In the genomic region with DNA sequence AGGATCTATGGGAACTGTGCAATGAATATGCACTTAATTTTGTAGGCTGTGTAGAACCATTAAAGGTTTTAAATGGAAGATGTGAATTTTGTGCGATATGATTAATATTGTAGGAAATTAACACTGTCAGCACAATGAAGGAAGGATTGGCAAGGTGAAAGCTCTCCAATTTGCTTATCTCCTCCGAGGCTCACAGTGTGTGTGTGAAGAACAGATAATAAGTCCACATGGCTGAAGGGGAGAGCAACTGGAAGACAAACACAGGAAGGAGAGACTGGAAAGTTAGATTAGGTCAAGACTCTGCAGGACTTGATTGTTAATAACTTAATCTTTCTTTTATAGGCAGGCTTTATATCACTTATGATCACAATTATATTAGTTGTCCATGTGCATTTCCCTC, we compare ENCODE assay signal across 20 cellular contexts.
DNase-seq lines count a peak whose midpoint lies in the region; ATAC-seq, FAIRE-seq and TF ChIP-seq lines count a peak whose summit lies in the region.
"Had no signal": no experiment of that assay in that cellular context is flagged by ENCODE, and none has a peak within 500 bp of the region (broad histone marks: within the 10 kb centered on the region; RNA-seq: fewer than 3 reads in every experiment).

No MANE protein-coding gene starts in this region.

- H3K4me1 ChIP-seq in K562 (replicated peaks in 1 of 2; ENCODE audit: control insufficient read depth in 2 of 2, insufficient read depth in 2 of 2, low read length in 2 of 2) (peaks cover 0 to 3% of the 10 kb centered on the region in 2 experiments; a peak in 1 of 5 replicates), osteoblast (ENCODE audit: insufficient read depth, low read length) (no peaks in the 10 kb centered on the region)
- H3K4me1 ChIP-seq: SJCRH30 had no signal

- H3K79me2 ChIP-seq in K562 (ENCODE audit: control insufficient read depth, insufficient read depth, low read length): no peaks in the 10 kb centered on the region
- no peaks in the 10 kb centered on the region for H3K79me2 ChIP-seq in osteoblast (ENCODE audit: insufficient read depth, low read length)

- H3K36me3 ChIP-seq in K562 (ENCODE audit: control insufficient read depth, insufficient read depth, low read length): no peaks in the 10 kb centered on the region
- no peaks in the 10 kb centered on the region for H3K36me3 ChIP-seq in osteoblast (ENCODE audit: insufficient read depth, low read length)
- H3K36me3 ChIP-seq: SJCRH30 had no signal

- no peak overlapping the region for H3K4me3 Mint-ChIP-seq in natural killer cell treated with Interleukin-12 subunit alpha and Interleukin-12 subunit beta and Interleukin-15 and Interleukin-18, amount 100 ng/mL, for 72 hours
- H3K4me3 Mint-ChIP-seq: CD8-positive, alpha-beta memory T cell; T-cell had no signal

- no peak overlapping the region for H3K27ac Mint-ChIP-seq in natural killer cell treated with Interleukin-12 subunit alpha and Interleukin-12 subunit beta and Interleukin-15 and Interleukin-18, amount 100 ng/mL, for 72 hours
- H3K27ac Mint-ChIP-seq: CD8-positive, alpha-beta memory T cell; T-cell had no signal

- POLR2A ChIA-PET in K562 (lab: Yijun Ruan, JAX): interaction anchor here (1.1 to 1.4 kb wide), 2 partner anchors 8 to 51 kb away, joined by 3 read pairs; no protein-coding TSS in a partner anchor

- H3K9ac ChIP-seq in K562 (ENCODE audit: insufficient read depth in 1 of 2, low read depth in 2 of 2, low read length in 2 of 2): no peak overlapping the region

- CTCF ChIA-PET in K562 (lab: Yijun Ruan, JAX; ENCODE audit: low intra/inter-chr PET ratio): no interaction called here

- DNase-seq in NCI-H748 (lab: John Stamatoyannopoulos, UW; ENCODE audit: unreplicated experiment): peak; percentile 6
- DNase-seq in NCI-H748 treated with DMSO at 0.1 percent for 48 hours (lab: John Stamatoyannopoulos, UW): no peak
- DNase-seq in NCI-H69 (lab: John Stamatoyannopoulos, UW): peak; percentile 64
- DNase-seq in K562 (ENCODE audit: extremely low read depth in 1 of 4, low spot score in 3 of 4): peak in 2 of 4 experiments; percentile 47 to 66
- no peak for DNase-seq in natural killer cell treated with Interleukin-12 subunit alpha and Interleukin-12 subunit beta and Interleukin-15 and Interleukin-18, amount 100 ng/mL, for 72 hours (ENCODE audit: low spot score)
- DNase-seq in osteoblast (ENCODE audit: insufficient read length, low spot score, missing footprints): no peak
- DNase-seq: CD8-positive, alpha-beta memory T cell; GOT3; MM.1S; NCI-H1048; NCI-H1930; NCI-H2171; SJCRH30; T-cell had no signal

- peak; percentile 63 for TF ChIP-seq EP300 in K562 (IDR thresholded peaks at IDR 0.05; ENCODE audit: low read length)

- no peak overlapping the region for H3K4me2 ChIP-seq in K562 (ENCODE audit: insufficient read depth, low read length)
- no peak overlapping the region for H3K4me2 ChIP-seq in osteoblast (ENCODE audit: insufficient read depth, low read length)

- H3K9me3 ChIP-seq in K562 (replicated peaks; ENCODE audit: control insufficient read depth, insufficient read depth, low read depth, low read length) (no peaks in the 10 kb centered on the region), osteoblast (ENCODE audit: low read depth, low read length) (no peaks in the 10 kb centered on the region)
- H3K9me3 ChIP-seq: SJCRH30 had no signal

- H3K4me3 ChIP-seq in K562 (no peak overlapping the region), osteoblast (ENCODE audit: insufficient read depth, low read length) (no peak overlapping the region)
- H3K4me3 ChIP-seq: SJCRH30 had no signal

- H3K9me1 ChIP-seq in K562 (ENCODE audit: control insufficient read depth, insufficient read depth, low read length): no peaks in the 10 kb centered on the region

- intact Hi-C loops in K562 (cut with micrococcal nuclease): no loop called here

- no peaks in the 10 kb centered on the region for H3K4me1 Mint-ChIP-seq in natural killer cell treated with Interleukin-12 subunit alpha and Interleukin-12 subunit beta and Interleukin-15 and Interleukin-18, amount 100 ng/mL, for 72 hours (ENCODE audit: low read depth in 2 of 2)
- H3K4me1 Mint-ChIP-seq: CD8-positive, alpha-beta memory T cell; T-cell had no signal

- BruUV-seq in K562 (replicated peaks; lab: Mats Ljungman, UMichigan): no TSS peak

- H3K27me3 Mint-ChIP-seq in natural killer cell treated with Interleukin-12 subunit alpha and Interleukin-12 subunit beta and Interleukin-15 and Interleukin-18, amount 100 ng/mL, for 72 hours: no peaks in the 10 kb centered on the region
- H3K27me3 Mint-ChIP-seq: CD8-positive, alpha-beta memory T cell; T-cell had no signal

- no peak for TF ChIP-seq RAD21 in K562 (CRISPR knock-in tag; conservative IDR thresholded peaks at IDR 0.05 in 1 of 2, IDR thresholded peaks at IDR 0.05 in 1 of 2)

- H3K9me3 Mint-ChIP-seq in natural killer cell treated with Interleukin-12 subunit alpha and Interleukin-12 subunit beta and Interleukin-15 and Interleukin-18, amount 100 ng/mL, for 72 hours: no peaks in the 10 kb centered on the region
- H3K9me3 Mint-ChIP-seq: T-cell had no signal

- ATAC-seq in K562: peak; percentile 88
- no peak for ATAC-seq in GM21381 (IDR thresholded peaks at IDR 0.05; ENCODE audit: unreplicated experiment)
- ATAC-seq in natural killer cell treated with Interleukin-12 subunit alpha and Interleukin-12 subunit beta and Interleukin-15 and Interleukin-18, amount 100 ng/mL, for 72 hours: no peak
- ATAC-seq: HCT116, T-cell had no signal

- H3K27me3 ChIP-seq in K562 (ENCODE audit: control insufficient read depth in 2 of 2, insufficient read depth in 2 of 2, low read length in 2 of 2): no peaks in the 10 kb centered on the region
- H3K27me3 ChIP-seq in osteoblast (ENCODE audit: insufficient read depth, low read length): no peaks in the 10 kb centered on the region
- H3K27me3 ChIP-seq: SJCRH30 had no signal

- WGBS in K562 (ENCODE audit: insufficient coverage, low coverage, missing lambda C conversion rate): 4% methylated on average over 2 of the region's 2 CpGs

- H3K27ac ChIP-seq in K562 (ENCODE audit: extremely low read depth, low read depth, low read length) (no peak overlapping the region), osteoblast (ENCODE audit: low read depth, low read length) (no peak overlapping the region)
- H3K27ac ChIP-seq: C4-2B, SJCRH30 had no signal

- H2AFZ ChIP-seq in K562 (ENCODE audit: low read depth, low read length): no peak overlapping the region
- H2AFZ ChIP-seq in osteoblast (ENCODE audit: low read length): no peak overlapping the region

- no peak for TF ChIP-seq POLR2A in K562 (conservative IDR thresholded peaks at IDR 0.05)

- peak; percentile 92 for FAIRE-seq in K562 (lab: Jason Lieb, UNC)
- FAIRE-seq: GM12892, HTR-8/SVneo, RCC 7860 had no signal

- H3K36me3 Mint-ChIP-seq in natural killer cell treated with Interleukin-12 subunit alpha and Interleukin-12 subunit beta and Interleukin-15 and Interleukin-18, amount 100 ng/mL, for 72 hours: no peaks in the 10 kb centered on the region
- H3K36me3 Mint-ChIP-seq: T-cell had no signal

- in situ Hi-C loops in K562 (cut with MboI): no loop called here

- H4K20me1 ChIP-seq in K562 (replicated peaks; ENCODE audit: control insufficient read depth, insufficient read depth, low read length): no peaks in the 10 kb centered on the region
- no peaks in the 10 kb centered on the region for H4K20me1 ChIP-seq in osteoblast (ENCODE audit: insufficient read depth, low read length)

- TF ChIP-seq CTCF in K562 (IDR thresholded peaks at IDR 0.05 in 2 of 3, conservative IDR thresholded peaks at IDR 0.05 in 1 of 3; ENCODE audit: insufficient read depth in 2 of 3, low read depth in 1 of 3, low read length in 3 of 3) (no peak), osteoblast (IDR thresholded peaks at IDR 0.05; ENCODE audit: extremely low read depth, low read depth, low read length) (no peak)

TF ChIP-seq in K562, 482 proteins besides CTCF, POLR2A, EP300 and RAD21 (continues in another document):
- TF ChIP-seq ZNF644 (tag; IDR thresholded peaks at IDR 0.05; ENCODE audit: low read depth) (no peak), RCOR1 (IDR thresholded peaks at IDR 0.05; ENCODE audit: borderline replicate concordance in 1 of 2, low read depth in 2 of 2, low read length in 2 of 2) (0 out of 4 replicates have a peak, but pooled peaks of 1 of the 2 experiments have one; percentile 21), TEAD4 (IDR thresholded peaks at IDR 0.05; ENCODE audit: low read length) (peak; percentile 94), TEAD4 (CRISPR knock-in tag; IDR thresholded peaks at IDR 0.05; ENCODE audit: borderline replicate concordance) (no peak), MLLT1 (IDR thresholded peaks at IDR 0.05) (no peak), ZNF398 (CRISPR knock-in tag; IDR thresholded peaks at IDR 0.05) (no peak), POLR2AphosphoS5 (IDR thresholded peaks at IDR 0.05; ENCODE audit: control insufficient read depth, insufficient read depth, low read depth, low read length) (peak; percentile 84), ZZZ3 (IDR thresholded peaks at IDR 0.05) (no peak)

Comparison
In these comparisons a context has a peak if more than half of its experiments do, and no peak if none do; other contexts are left out.
1. DNase-seq: peak in NCI-H748 (single experiment) and NCI-H69 (single experiment); none in NCI-H748 treated with DMSO at 0.1 percent for 48 hours (single experiment), natural killer cell treated with Interleukin-12 subunit alpha and Interleukin-12 subunit beta and Interleukin-15 and Interleukin-18, amount 100 ng/mL, for 72 hours (single experiment) and osteoblast (single experiment).